18 cellular contexts compared by ENCODE assay signal in the genomic region with DNA sequence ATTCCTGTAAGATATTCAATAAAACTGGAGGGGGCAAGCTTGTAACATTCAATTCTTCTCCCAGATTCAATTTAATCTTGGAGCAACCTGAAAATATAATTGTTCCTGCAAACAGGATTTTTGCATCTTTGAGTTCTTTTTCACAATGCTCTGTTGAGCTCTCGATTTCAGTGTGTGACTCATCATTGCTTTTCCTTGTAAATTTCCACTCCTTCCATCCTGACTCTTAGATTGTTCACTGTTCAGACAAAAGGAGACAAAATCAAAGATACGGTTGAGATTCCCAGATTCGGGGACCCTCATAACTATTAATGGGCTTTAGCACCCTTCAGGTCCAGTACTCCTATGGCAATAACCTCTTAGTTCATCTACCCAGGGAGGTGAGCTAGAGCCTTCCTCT.
"Had no signal": no experiment of that assay in that cellular context is flagged by ENCODE, and none has a peak within 500 bp of the region (broad histone marks: within the 10 kb centered on the region; RNA-seq: fewer than 3 reads in every experiment).

No MANE protein-coding gene starts in this region.

- H3K27ac ChIP-seq: KMS-11, RWPE1 had no signal

- H3K4me3 ChIP-seq: K562 had no signal

- DNase-seq: Kasumi-1, MV-4-11, NCI-H1048, NCI-H1105, NCI-H1417, NCI-H1436 treated with DMSO at 0.1 percent for 48 hours, NCI-H1694, NCI-H187 treated with DMSO at 0.1 percent for 48 hours, NCI-H2029 treated with DMSO at 0.1 percent for 48 hours, NCI-H2227 treated with DMSO at 0.1 percent for 48 hours, NCI-H524, NCI-H69, NCI-H774, SHP77, SK-N-SH had no signal
